ENCODE assay signal across 8 cellular contexts in the genomic region with DNA sequence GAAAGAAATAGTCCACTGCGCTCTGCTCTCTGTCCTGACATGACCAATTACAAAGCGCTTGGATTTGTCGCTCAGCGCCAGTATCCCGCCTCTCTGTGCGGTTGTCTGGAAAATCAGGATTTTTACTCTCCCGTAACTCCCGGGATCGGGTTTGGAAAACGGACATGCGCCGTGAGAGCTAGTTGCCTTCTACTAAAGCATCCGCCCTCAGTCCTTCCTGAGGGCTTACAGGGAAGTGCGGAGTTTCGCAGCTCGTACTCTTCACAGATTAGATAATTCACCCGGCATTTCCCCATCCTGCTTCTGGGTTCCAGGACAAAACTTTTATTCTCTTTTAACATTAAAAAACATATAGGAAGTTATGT. TPM values are rescaled to one million over a fixed set of nuclear protein-coding genes. Genes with fewer than 3 reads are reported as not detected.
DNase-seq lines count a peak whose midpoint lies in the region; ATAC-seq, FAIRE-seq and TF ChIP-seq lines count a peak whose summit lies in the region.

No MANE protein-coding gene starts in this region.

- peaks cover 68% of the 10 kb centered on the region for H3K79me2 ChIP-seq in HepG2 (ENCODE audit: insufficient read depth, low read length)

- H3K4me2 ChIP-seq in HepG2 (ENCODE audit: low read depth, low read length), result peak overlapping the region; percentile 80

- intact Hi-C loops in HepG2 (cut with micrococcal nuclease; ENCODE audit: unreplicated experiment), result loop anchor here (1.0 to 10.0 kb wide), 5 partner anchors 64 to 840 kb away; no protein-coding TSS in a partner anchor

- peak; percentile 3; the same call in 1 of the 2 replicates for TF ChIP-seq RAD21 in HepG2 (CRISPR knock-in tag; IDR thresholded peaks at IDR 0.05)

- no peaks in the 10 kb centered on the region; the same call in 1 of the 2 replicates for H3K36me3 ChIP-seq in BE2C
- H3K36me3 ChIP-seq in HepG2 (replicated peaks in 1 of 2; ENCODE audit: control insufficient read depth in 1 of 2, insufficient read depth in 2 of 2, low read length in 2 of 2), result no peaks in the 10 kb centered on the region

- H3K9me3 ChIP-seq in BE2C (no peaks in the 10 kb centered on the region), HepG2 (ENCODE audit: low read length) (no peaks in the 10 kb centered on the region)

- H3K27me3 ChIP-seq in BE2C, result no peaks in the 10 kb centered on the region
- no peaks in the 10 kb centered on the region; a peak in 1 of 5 replicates for H3K27me3 ChIP-seq in HepG2 (ENCODE audit: control insufficient read depth in 1 of 2, insufficient read depth in 2 of 2, low read length in 2 of 2)

- peak overlapping the region; percentile 85 for H3K27ac ChIP-seq in HepG2 (ENCODE audit: extremely low read length, insufficient read depth, low read length)

- DNase-seq in BE2C (peak; percentile 91), NCI-H526 (lab: John Stamatoyannopoulos, UW) (peak; percentile 99), dermis microvascular lymphatic vessel endothelial cell (ENCODE audit: low read depth in 2 of 2) (peak; percentile 99), HepG2 (ENCODE audit: low spot score) (peak; percentile 100)
- DNase-seq in activated CD4-positive, alpha-beta T cell treated with anti-CD3 and anti-CD28 coated beads, Interleukin-2, amount 50 U/mL, for 1 hour, result peak; percentile 65
- peak; percentile 55 to 69 for DNase-seq in stimulated activated CD4-positive, alpha-beta T cell treated with anti-CD3 and anti-CD28 coated beads, Interleukin-2, amount 100 ng/mL, for 48 hours

- CTCF ChIA-PET in HepG2 (lab: Yijun Ruan, JAX; ENCODE audit: low intra/inter-chr PET ratio, low total read pairs), result no interaction called here

- TF ChIP-seq CTCF in BE2C (IDR thresholded peaks at IDR 0.05; ENCODE audit: low read depth, low read length) (no peak), HepG2 (CRISPR knock-in tag; IDR thresholded peaks at IDR 0.05) (no peak)

- peak; percentile 64 for FAIRE-seq in HepG2 (lab: Jason Lieb, UNC)

- POLR2A ChIA-PET in HepG2 (lab: Yijun Ruan, JAX), result interaction anchor here (0.6 to 2.8 kb wide), 56 partner anchors 8 to 833 kb away, joined by 3 to 46 read pairs (median 6); a partner anchor contains a TSS

- WGBS in HepG2 (ENCODE audit: low lambda C conversion rate), result under 1% methylated on average over 17 of the region's 17 CpGs

- peak overlapping the region; percentile 92 for H3K9ac ChIP-seq in HepG2 (ENCODE audit: insufficient read depth, low read depth, low read length)

- 0 out of 2 replicates have a peak, but pooled peaks cover under 1% of the 10 kb centered on the region for H4K20me1 ChIP-seq in HepG2 (ENCODE audit: insufficient read depth, low read length)

- in situ Hi-C loops in HepG2 (cut with HindIII; ENCODE audit: extremely low pct_ligation_motif_present, low pct_unique_long_range_greater_than_20kb), result loop anchor here (5.0 to 25.0 kb wide), 3 partner anchors 108 to 1103 kb away; no protein-coding TSS in a partner anchor

- peak overlapping the region; percentile 93 for H2AFZ ChIP-seq in HepG2 (ENCODE audit: low read length)

- peak; percentile 96 to 99 for TF ChIP-seq POLR2A in HepG2 (IDR thresholded peaks at IDR 0.05; ENCODE audit: insufficient read depth in 1 of 2, low read depth in 2 of 2, low read length in 2 of 2)

- H3K4me3 ChIP-seq in BE2C (ENCODE audit: low read depth, low read length) (peak overlapping the region; percentile 84), HepG2 (replicated peaks in 1 of 3; ENCODE audit: insufficient read depth in 1 of 3, low read depth in 2 of 3, low read length in 3 of 3) (peak overlapping the region; percentile 80 to 91 (median 90))

- TF ChIP-seq EP300 in HepG2 (IDR thresholded peaks at IDR 0.05; ENCODE audit: low read depth in 2 of 2, low read length in 2 of 2) (peak in 1 of 2 experiments; percentile 38; a peak in 1 of 4 replicates), HepG2 (CRISPR knock-in tag; IDR thresholded peaks at IDR 0.05; ENCODE audit: borderline replicate concordance) (no peak)

- H3K4me1 ChIP-seq in BE2C (no peaks in the 10 kb centered on the region), HepG2 (ENCODE audit: insufficient read depth, low read length) (peaks cover 57% of the 10 kb centered on the region)

- ATAC-seq in GM19324 (IDR thresholded peaks at IDR 0.05; ENCODE audit: low FRiP score, unreplicated experiment) (peak; percentile 58), HG03460 (IDR thresholded peaks at IDR 0.05; ENCODE audit: unreplicated experiment) (peak; percentile 33), HepG2 (peak; percentile 80)

- BruUV-seq in HepG2 (replicated peaks; lab: Mats Ljungman, UMichigan), result no TSS peak

TF ChIP-seq in HepG2, 621 proteins besides CTCF, POLR2A, EP300 and RAD21 (continues in another document):
- no peak for TF ChIP-seq MTF2 (CRISPR knock-in tag; IDR thresholded peaks at IDR 0.05; ENCODE audit: borderline replicate concordance)
- TF ChIP-seq ZKSCAN5 (CRISPR knock-in tag; IDR thresholded peaks at IDR 0.05), result no peak
- no peak for TF ChIP-seq ZFP82 (CRISPR knock-in tag; IDR thresholded peaks at IDR 0.05; ENCODE audit: borderline replicate concordance)
- TF ChIP-seq ZFP36L2 (CRISPR knock-in tag; IDR thresholded peaks at IDR 0.05), result no peak; the same call in 1 of the 2 replicates
- no peak for TF ChIP-seq ZNF75D (CRISPR knock-in tag; IDR thresholded peaks at IDR 0.05; ENCODE audit: borderline replicate concordance)

RNA-seq across cellular contexts. Expression of a gene that starts 0.4 kb away (rescaled TPM):
- 21.0 TPM for polyA plus RNA-seq in BE2C (2012; ENCODE audit: insufficient read depth, insufficient read length, low read depth)
- total RNA-seq in dermis microvascular lymphatic vessel endothelial cell, result 3.7 and 4.2 TPM in 2 replicates
- total RNA-seq in HepG2 (2016; rRNA removed; fragmentation: Illumina TruSeq; extraction: Trizol), result 26.7 and 44.8 TPM in 2 replicates
- total RNA-seq in HepG2 (2016; cell fraction: cytosol; rRNA removed; fragmentation: Illumina TruSeq; extraction: Trizol; ENCODE audit: low read depth), result 5.3 and 6.8 TPM in 2 replicates
- total RNA-seq in HepG2 (2016; cell fraction: insoluble cytoplasmic fraction; rRNA removed; fragmentation: Illumina TruSeq; extraction: Trizol), result 25.8 and 43.2 TPM in 2 replicates
- 38.7 and 41.1 TPM in 2 replicates for total RNA-seq in HepG2 (2016; cell fraction: membrane; rRNA removed; fragmentation: Illumina TruSeq; extraction: Trizol)
- total RNA-seq in HepG2 (2016; cell fraction: nucleus; rRNA removed; fragmentation: Illumina TruSeq; extraction: Trizol), result 19.6 and 20.4 TPM in 2 replicates
- 29.7 and 34.5 TPM in 2 replicates for polyA plus RNA-seq in HepG2 (2011; rRNA removed)
- polyA plus RNA-seq in HepG2 (2011; cell fraction: cytosol; rRNA removed), result 14.1 and 21.7 TPM in 2 replicates
- 10.6 and 13.5 TPM in 2 replicates for polyA plus RNA-seq in HepG2 (2011; cell fraction: nucleus; rRNA removed)
- 23.4 and 27.8 TPM in 2 replicates for polyA plus RNA-seq in HepG2 (2012)
- 8.1 and 13.3 TPM in 2 replicates for polyA plus RNA-seq in HepG2 (2016; cell fraction: cytosol; fragmentation: Illumina TruSeq; extraction: Trizol; ENCODE audit: low read depth)
- polyA plus RNA-seq in HepG2 (2016; cell fraction: insoluble cytoplasmic fraction; fragmentation: Illumina TruSeq; extraction: Trizol; ENCODE audit: low read depth), result 46.7 and 49.7 TPM in 2 replicates
- polyA plus RNA-seq in HepG2 (2016; cell fraction: membrane; fragmentation: Illumina TruSeq; extraction: Trizol; ENCODE audit: low read depth), result 27.1 and 37.0 TPM in 2 replicates
- polyA plus RNA-seq in HepG2 (2016; cell fraction: nucleus; fragmentation: Illumina TruSeq; extraction: Trizol; ENCODE audit: insufficient read depth, low read depth), result 28.9 and 30.4 TPM in 2 replicates
- polyA minus RNA-seq in HepG2 (2011; rRNA and poly(A)+ RNA removed; ENCODE audit: low replicate concordance), result 5.5 and 13.2 TPM in 2 replicates
- 8.6 and 10.6 TPM in 2 replicates for polyA minus RNA-seq in HepG2 (2011; cell fraction: cytosol; rRNA and poly(A)+ RNA removed)
- polyA minus RNA-seq in HepG2 (2011; cell fraction: nucleus; rRNA and poly(A)+ RNA removed), result 13.6 and 26.7 TPM in 2 replicates

RNA-seq across cellular contexts. Expression of a gene that starts 0.7 kb away (rescaled TPM):
- 1.6 TPM for polyA plus RNA-seq in BE2C (2012; ENCODE audit: insufficient read depth, insufficient read length, low read depth)
- total RNA-seq in dermis microvascular lymphatic vessel endothelial cell (2.3 and 2.6 TPM in 2 replicates), HepG2 (2016; rRNA removed; fragmentation: Illumina TruSeq; extraction: Trizol) (7.3 and 9.5 TPM in 2 replicates)
- total RNA-seq in HepG2 (2016; cell fraction: cytosol; rRNA removed; fragmentation: Illumina TruSeq; extraction: Trizol; ENCODE audit: low read depth), result 0.81 and 0.97 TPM in 2 replicates
- total RNA-seq in HepG2 (2016; cell fraction: insoluble cytoplasmic fraction; rRNA removed; fragmentation: Illumina TruSeq; extraction: Trizol), result 6.8 and 8.5 TPM in 2 replicates
- total RNA-seq in HepG2 (2016; cell fraction: membrane; rRNA removed; fragmentation: Illumina TruSeq; extraction: Trizol), result 3.8 and 4.3 TPM in 2 replicates
- total RNA-seq in HepG2 (2016; cell fraction: nucleus; rRNA removed; fragmentation: Illumina TruSeq; extraction: Trizol), result 9.5 and 10.9 TPM in 2 replicates
- polyA plus RNA-seq in HepG2 (2011; rRNA removed), result 3.1 and 3.6 TPM in 2 replicates
- polyA plus RNA-seq in HepG2 (2011; cell fraction: cytosol; rRNA removed), result 1.6 and 1.8 TPM in 2 replicates
- polyA plus RNA-seq in HepG2 (2011; cell fraction: nucleus; rRNA removed), result 5.5 and 5.7 TPM in 2 replicates
- polyA plus RNA-seq in HepG2 (2012), result 2.5 and 3.1 TPM in 2 replicates
- polyA plus RNA-seq in HepG2 (2016; cell fraction: cytosol; fragmentation: Illumina TruSeq; extraction: Trizol; ENCODE audit: low read depth), result 0.32 and 0.38 TPM in 2 replicates
- 4.0 TPM in 2 replicates for polyA plus RNA-seq in HepG2 (2016; cell fraction: insoluble cytoplasmic fraction; fragmentation: Illumina TruSeq; extraction: Trizol; ENCODE audit: low read depth)
- 1.1 and 1.2 TPM in 2 replicates for polyA plus RNA-seq in HepG2 (2016; cell fraction: membrane; fragmentation: Illumina TruSeq; extraction: Trizol; ENCODE audit: low read depth)
- 9.4 and 10.0 TPM in 2 replicates for polyA plus RNA-seq in HepG2 (2016; cell fraction: nucleus; fragmentation: Illumina TruSeq; extraction: Trizol; ENCODE audit: insufficient read depth, low read depth)
- 4.8 and 8.5 TPM in 2 replicates for polyA minus RNA-seq in HepG2 (2011; rRNA and poly(A)+ RNA removed; ENCODE audit: low replicate concordance)
- 7.0 and 7.6 TPM in 2 replicates for polyA minus RNA-seq in HepG2 (2011; cell fraction: cytosol; rRNA and poly(A)+ RNA removed)
- polyA minus RNA-seq in HepG2 (2011; cell fraction: nucleus; rRNA and poly(A)+ RNA removed), result 17.0 and 21.4 TPM in 2 replicates

Comparison
In these comparisons a context has a peak if more than half of its experiments do, and no peak if none do; other contexts are left out.
1. Peak in every context shown above with its lines: DNase-seq, ATAC-seq, H3K4me3 ChIP-seq and H3K27ac ChIP-seq.